In the genomic region with DNA sequence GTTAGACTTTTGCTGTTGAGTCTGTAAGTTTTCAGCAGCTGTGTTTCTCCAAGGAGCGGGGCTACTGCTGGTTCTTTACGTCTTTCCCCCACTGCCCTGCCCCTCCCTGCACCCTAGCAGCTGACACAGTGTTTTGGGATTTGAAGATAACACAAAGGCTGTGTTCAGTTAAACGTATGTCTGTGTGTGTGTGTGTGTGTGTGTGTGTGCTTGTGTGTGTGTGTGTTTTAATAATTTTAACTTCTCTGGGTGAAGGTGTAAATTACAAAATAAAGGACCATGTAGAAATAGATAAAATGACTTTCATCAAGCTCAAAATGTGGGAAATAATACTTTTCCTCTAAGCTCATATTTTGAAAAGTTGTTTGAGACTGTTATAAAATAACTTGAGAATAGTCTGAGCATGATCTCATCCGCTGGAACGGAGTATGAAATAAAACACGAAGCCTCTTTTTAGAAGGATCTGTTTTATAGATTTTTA, we compare ENCODE assay signal across 11 cellular contexts. TPM values are rescaled to one million over a fixed set of nuclear protein-coding genes. Genes with fewer than 3 reads are reported as not detected.
DNase-seq lines count a peak whose midpoint lies in the region; ATAC-seq, FAIRE-seq and TF ChIP-seq lines count a peak whose summit lies in the region.
"Had no signal": no experiment of that assay in that cellular context is flagged by ENCODE, and none has a peak within 500 bp of the region (broad histone marks: within the 10 kb centered on the region; RNA-seq: fewer than 3 reads in every experiment).

No MANE protein-coding gene starts in this region.

- peak overlapping the region; percentile 29 for H3K4me2 ChIP-seq in K562 (ENCODE audit: insufficient read depth, low read length)

- no peak for TF ChIP-seq CTCF in K562 (IDR thresholded peaks at IDR 0.05 in 2 of 3, conservative IDR thresholded peaks at IDR 0.05 in 1 of 3; ENCODE audit: insufficient read depth in 2 of 3, low read depth in 1 of 3, low read length in 3 of 3)
- no peak for TF ChIP-seq CTCF in right atrium auricular region (IDR thresholded peaks at IDR 0.05)

- TF ChIP-seq POLR2A in K562 (conservative IDR thresholded peaks at IDR 0.05) = no peak

- H3K9ac ChIP-seq in K562 (ENCODE audit: insufficient read depth in 1 of 2, low read depth in 2 of 2, low read length in 2 of 2) = no peak overlapping the region

- no peak for TF ChIP-seq EP300 in K562 (IDR thresholded peaks at IDR 0.05; ENCODE audit: low read length)

- H3K4me3 ChIP-seq in K562 (no peak overlapping the region), right atrium auricular region (peak overlapping the region in 1 of 2 donors; percentile 17), skeletal muscle cell (ENCODE audit: low read depth, low read length) (peak overlapping the region; percentile 27)

- 37% methylated on average over 6 of the region's 6 CpGs for WGBS in K562 (ENCODE audit: insufficient coverage, low coverage, missing lambda C conversion rate)

- H3K4me1 ChIP-seq in K562 (replicated peaks in 1 of 2; ENCODE audit: control insufficient read depth in 2 of 2, insufficient read depth in 2 of 2, low read length in 2 of 2) (peaks cover 26 to 29% of the 10 kb centered on the region in 2 experiments), right atrium auricular region (peaks cover 0 to 73% of the 10 kb centered on the region in 2 donors)

- H3K79me2 ChIP-seq in K562 (ENCODE audit: control insufficient read depth, insufficient read depth, low read length) = no peaks in the 10 kb centered on the region

- peaks cover 12% of the 10 kb centered on the region for H3K9me1 ChIP-seq in K562 (ENCODE audit: control insufficient read depth, insufficient read depth, low read length)

- TF ChIP-seq RAD21 in K562 (CRISPR knock-in tag; conservative IDR thresholded peaks at IDR 0.05 in 1 of 2, IDR thresholded peaks at IDR 0.05 in 1 of 2) = no peak

- POLR2A ChIA-PET in K562 (lab: Yijun Ruan, JAX) = interaction anchor here (0.5 to 11.7 kb wide), 33 partner anchors 9 to 217 kb away, joined by 3 to 160 read pairs (median 5); a partner anchor contains a TSS

- H3K36me3 ChIP-seq in K562 (ENCODE audit: control insufficient read depth, insufficient read depth, low read length) (no peaks in the 10 kb centered on the region), right atrium auricular region (no peaks in the 10 kb centered on the region)
- H3K36me3 ChIP-seq: neutrophil had no signal

- intact Hi-C loops in K562 (cut with micrococcal nuclease) = loop anchor here (1.0 kb wide), 1 partner anchor 21 kb away; no protein-coding TSS in a partner anchor

- H3K27me3 ChIP-seq in K562 (ENCODE audit: control insufficient read depth in 2 of 2, insufficient read depth in 2 of 2, low read length in 2 of 2) (no peaks in the 10 kb centered on the region), right atrium auricular region (no peaks in the 10 kb centered on the region)
- H3K27me3 ChIP-seq: neutrophil had no signal

- no TSS peak for BruUV-seq in K562 (replicated peaks; lab: Mats Ljungman, UMichigan)

- H4K20me1 ChIP-seq in K562 (replicated peaks; ENCODE audit: control insufficient read depth, insufficient read depth, low read length) = peaks cover 20% of the 10 kb centered on the region

- H2AFZ ChIP-seq in K562 (ENCODE audit: low read depth, low read length) = peak overlapping the region; percentile 1; the same call in 1 of the 2 replicates

- H3K27ac ChIP-seq in K562 (ENCODE audit: extremely low read depth, low read depth, low read length) (no peak overlapping the region), right atrium auricular region (peak overlapping the region; percentile 81 to 83)
- H3K27ac ChIP-seq: neutrophil had no signal

- H3K9me3 ChIP-seq in K562 (replicated peaks; ENCODE audit: control insufficient read depth, insufficient read depth, low read depth, low read length) (no peaks in the 10 kb centered on the region), right atrium auricular region (no peaks in the 10 kb centered on the region)
- H3K9me3 ChIP-seq: neutrophil had no signal

- FAIRE-seq in K562 (lab: Jason Lieb, UNC) = peak; percentile 82

- in situ Hi-C loops in K562 (cut with MboI) = no loop called here

- peak; percentile 91 for ATAC-seq in K562
- ATAC-seq in HG02588 (IDR thresholded peaks at IDR 0.05; ENCODE audit: unreplicated experiment) = no peak
- ATAC-seq in GM21367 (IDR thresholded peaks at IDR 0.05; ENCODE audit: unreplicated experiment) = no peak
- ATAC-seq in HG02678 (IDR thresholded peaks at IDR 0.05; ENCODE audit: unreplicated experiment) = no peak

- CTCF ChIA-PET in K562 (lab: Yijun Ruan, JAX; ENCODE audit: low intra/inter-chr PET ratio) = interaction anchor here (1.2 to 1.6 kb wide), 2 partner anchors 18 to 21 kb away, joined by 3 to 7 read pairs; no protein-coding TSS in a partner anchor

- DNase-seq in HCEC 1CT (peak; percentile 65), K562 (ENCODE audit: extremely low read depth in 1 of 4, low spot score in 3 of 4) (peak; percentile 96 to 99 (median 98)), right atrium auricular region (ENCODE audit: low spot score) (no peak), skeletal muscle cell (ENCODE audit: low read depth) (peak; percentile 79), OCI-M2 (lab: John Stamatoyannopoulos, UW; ENCODE audit: unreplicated experiment) (no peak)
- DNase-seq: activated T-cell treated with anti-CD3 and anti-CD28 coated beads, Interleukin-2, amount 50 U/mL, for 24 hours; NCI-H526 had no signal

TF ChIP-seq in K562, 482 proteins besides CTCF, POLR2A, EP300 and RAD21 (continues in another document):
- TF ChIP-seq, protein P1, sequence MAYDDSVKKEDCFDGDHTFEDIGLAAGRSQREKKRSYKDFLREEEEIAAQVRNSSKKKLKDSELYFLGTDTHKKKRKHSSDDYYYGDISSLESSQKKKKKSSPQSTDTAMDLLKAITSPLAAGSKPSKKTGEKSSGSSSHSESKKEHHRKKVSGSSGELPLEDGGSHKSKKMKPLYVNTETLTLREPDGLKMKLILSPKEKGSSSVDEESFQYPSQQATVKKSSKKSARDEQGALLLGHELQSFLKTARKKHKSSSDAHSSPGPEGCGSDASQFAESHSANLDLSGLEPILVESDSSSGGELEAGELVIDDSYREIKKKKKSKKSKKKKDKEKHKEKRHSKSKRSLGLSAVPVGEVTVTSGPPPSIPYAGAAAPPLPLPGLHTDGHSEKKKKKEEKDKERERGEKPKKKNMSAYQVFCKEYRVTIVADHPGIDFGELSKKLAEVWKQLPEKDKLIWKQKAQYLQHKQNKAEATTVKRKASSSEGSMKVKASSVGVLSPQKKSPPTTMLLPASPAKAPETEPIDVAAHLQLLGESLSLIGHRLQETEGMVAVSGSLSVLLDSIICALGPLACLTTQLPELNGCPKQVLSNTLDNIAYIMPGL (CRISPR knock-in tag; IDR thresholded peaks at IDR 0.05) = peak; percentile 19; the same call in 1 of the 2 replicates

RNA-seq across cellular contexts. Expression of a gene that starts 10.9 kb away (rescaled TPM):
- 105 and 142 TPM in 2 replicates for total RNA-seq in K562 (2011; cell fraction: chromatin; rRNA removed; ENCODE audit: low replicate concordance)
- total RNA-seq in K562 (2011; cell fraction: nucleolus; rRNA removed) = 81.7 and 83.9 TPM in 2 replicates
- 75.2 and 77.0 TPM in 2 replicates for total RNA-seq in K562 (2011; cell fraction: nucleoplasm; rRNA removed)
- total RNA-seq in K562 (2014; rRNA removed) (45.1 and 61.3 TPM in 2 replicates), K562 (2014; rRNA removed; fragmentation: Illumina TruSeq; extraction: Trizol) (28.6 and 30.2 TPM in 2 replicates), K562 (2015; rRNA removed; fragmentation: Illumina TruSeq; extraction: Trizol) (37.8 and 41.0 TPM in 2 replicates), K562 (2021) (124 and 130 TPM in 2 replicates), right atrium auricular region (10 to 100 TPM; 26.3 to 38.9 TPM)
- polyA plus RNA-seq in K562 (2011; rRNA removed) (26.0 and 35.7 TPM in 2 replicates), K562 (2014; fragmentation: Illumina TruSeq; extraction: Trizol) (64.0 and 77.9 TPM in 2 replicates), K562 (2014; fragmentation: Nextera tagmentation; extraction: Ambion mirVana) (1 to 10 TPM; 1.5 to 1.6 TPM), K562 (2014; rRNA removed) (59.7 and 60.0 TPM in 2 replicates)
- 44.5 and 48.8 TPM in 2 replicates for polyA plus RNA-seq in K562 (2011; cell fraction: cytosol; rRNA removed)
- 51.1 and 57.1 TPM in 2 replicates for polyA plus RNA-seq in K562 (2011; cell fraction: nucleus; rRNA removed)
- 65.2 and 79.7 TPM in 2 replicates for polyA plus RNA-seq in K562 (2012)
- polyA minus RNA-seq in K562 (2011; rRNA and poly(A)+ RNA removed) = 64.2 and 66.3 TPM in 2 replicates
- polyA minus RNA-seq in K562 (2011; cell fraction: cytosol; rRNA and poly(A)+ RNA removed) = 93.5 and 149 TPM in 2 replicates
- polyA minus RNA-seq in K562 (2011; cell fraction: nucleus; rRNA and poly(A)+ RNA removed) = 21.7 and 40.1 TPM in 2 replicates

RNA-seq across cellular contexts. Expression of a gene that starts 50.7 kb away (rescaled TPM):
- total RNA-seq in K562 (2011; cell fraction: chromatin; rRNA removed; ENCODE audit: low replicate concordance) = not detected in 2 replicates
- total RNA-seq in K562 (2011; cell fraction: nucleolus; rRNA removed) = not detected in 2 replicates
- not detected in 2 replicates for total RNA-seq in K562 (2011; cell fraction: nucleoplasm; rRNA removed)
- not detected in 2 replicates for total RNA-seq in K562 (2014; rRNA removed)
- not detected in 2 replicates for total RNA-seq in K562 (2014; rRNA removed; fragmentation: Illumina TruSeq; extraction: Trizol)
- not detected in 2 replicates for total RNA-seq in K562 (2015; rRNA removed; fragmentation: Illumina TruSeq; extraction: Trizol)
- not detected in 2 replicates for total RNA-seq in K562 (2021)
- not detected in 2 replicates for polyA plus RNA-seq in K562 (2011; rRNA removed)
- not detected in 2 replicates for polyA plus RNA-seq in K562 (2011; cell fraction: cytosol; rRNA removed)
- polyA plus RNA-seq in K562 (2011; cell fraction: nucleus; rRNA removed) = not detected in 2 replicates
- 0.51 and 0.70 TPM in 2 replicates for polyA plus RNA-seq in K562 (2012)
- not detected in 2 replicates for polyA plus RNA-seq in K562 (2014; fragmentation: Illumina TruSeq; extraction: Trizol)
- polyA plus RNA-seq in K562 (2014; fragmentation: Nextera tagmentation; extraction: Ambion mirVana) = not detected
- not detected in 2 replicates for polyA plus RNA-seq in K562 (2014; rRNA removed)
- not detected in 2 replicates for polyA minus RNA-seq in K562 (2011; rRNA and poly(A)+ RNA removed)
- polyA minus RNA-seq in K562 (2011; cell fraction: cytosol; rRNA and poly(A)+ RNA removed) = not detected in 2 replicates
- not detected in 2 replicates for polyA minus RNA-seq in K562 (2011; cell fraction: nucleus; rRNA and poly(A)+ RNA removed)
- total RNA-seq in right atrium auricular region = not detected

Comparison
In these comparisons a context has a peak if more than half of its experiments do, and no peak if none do; other contexts are left out.
1. DNase-seq: peak in HCEC 1CT (single experiment), K562 (4 of 4) and skeletal muscle cell (single experiment); none in right atrium auricular region (single experiment) and OCI-M2 (single experiment).